ENCODE assay signal across 1 cellular context in the genomic region with DNA sequence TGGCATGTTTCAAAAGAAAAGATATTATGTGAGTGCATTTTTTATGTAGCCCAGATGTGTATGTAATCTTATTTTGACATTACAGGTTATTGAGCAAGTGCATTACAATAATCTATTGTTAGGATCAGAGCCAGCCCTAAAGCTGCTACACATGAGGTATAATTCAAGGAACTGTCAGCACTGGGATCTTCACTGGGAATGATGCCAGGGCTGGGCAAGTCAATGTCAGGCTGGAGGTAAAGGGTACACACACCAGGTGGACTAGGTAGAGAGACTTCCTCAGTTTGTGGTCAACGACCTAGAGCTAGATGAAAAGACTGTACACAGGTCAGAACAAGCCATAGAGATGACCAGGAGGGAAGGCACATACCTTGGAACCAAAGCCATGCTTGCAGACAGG.
TF ChIP-seq lines count a peak whose summit lies in the region.

No MANE protein-coding gene starts in this region.

TF ChIP-seq in SK-N-SH, 30 proteins besides CTCF, POLR2A, EP300 and RAD21 (continued from another document):
- TF ChIP-seq JUND (IDR thresholded peaks at IDR 0.05) (no peak), MEF2A (IDR thresholded peaks at IDR 0.05; ENCODE audit: borderline replicate concordance, low read depth) (no peak), GATA2 (CRISPR knock-in tag; IDR thresholded peaks at IDR 0.05) (peak; percentile 44; the same call in 1 of the 2 replicates), GABPA (IDR thresholded peaks at IDR 0.05; ENCODE audit: low read depth) (no peak), FOXM1 (IDR thresholded peaks at IDR 0.05; ENCODE audit: low read depth) (no peak), SIN3A (IDR thresholded peaks at IDR 0.05; ENCODE audit: borderline replicate concordance, low read depth, low read length) (no peak), YY1 (IDR thresholded peaks at IDR 0.05; ENCODE audit: low read depth) (no peak)
- TF ChIP-seq, protein P1, sequence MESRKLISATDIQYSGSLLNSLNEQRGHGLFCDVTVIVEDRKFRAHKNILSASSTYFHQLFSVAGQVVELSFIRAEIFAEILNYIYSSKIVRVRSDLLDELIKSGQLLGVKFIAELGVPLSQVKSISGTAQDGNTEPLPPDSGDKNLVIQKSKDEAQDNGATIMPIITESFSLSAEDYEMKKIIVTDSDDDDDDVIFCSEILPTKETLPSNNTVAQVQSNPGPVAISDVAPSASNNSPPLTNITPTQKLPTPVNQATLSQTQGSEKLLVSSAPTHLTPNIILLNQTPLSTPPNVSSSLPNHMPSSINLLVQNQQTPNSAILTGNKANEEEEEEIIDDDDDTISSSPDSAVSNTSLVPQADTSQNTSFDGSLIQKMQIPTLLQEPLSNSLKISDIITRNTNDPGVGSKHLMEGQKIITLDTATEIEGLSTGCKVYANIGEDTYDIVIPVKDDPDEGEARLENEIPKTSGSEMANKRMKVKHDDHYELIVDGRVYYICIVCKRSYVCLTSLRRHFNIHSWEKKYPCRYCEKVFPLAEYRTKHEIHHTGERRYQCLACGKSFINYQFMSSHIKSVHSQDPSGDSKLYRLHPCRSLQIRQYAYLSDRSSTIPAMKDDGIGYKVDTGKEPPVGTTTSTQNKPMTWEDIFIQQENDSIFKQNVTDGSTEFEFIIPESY (IDR thresholded peaks at IDR 0.05; ENCODE audit: borderline replicate concordance, low read depth) = no peak
